ENCODE assay signal across 1 cellular context in the genomic region with DNA sequence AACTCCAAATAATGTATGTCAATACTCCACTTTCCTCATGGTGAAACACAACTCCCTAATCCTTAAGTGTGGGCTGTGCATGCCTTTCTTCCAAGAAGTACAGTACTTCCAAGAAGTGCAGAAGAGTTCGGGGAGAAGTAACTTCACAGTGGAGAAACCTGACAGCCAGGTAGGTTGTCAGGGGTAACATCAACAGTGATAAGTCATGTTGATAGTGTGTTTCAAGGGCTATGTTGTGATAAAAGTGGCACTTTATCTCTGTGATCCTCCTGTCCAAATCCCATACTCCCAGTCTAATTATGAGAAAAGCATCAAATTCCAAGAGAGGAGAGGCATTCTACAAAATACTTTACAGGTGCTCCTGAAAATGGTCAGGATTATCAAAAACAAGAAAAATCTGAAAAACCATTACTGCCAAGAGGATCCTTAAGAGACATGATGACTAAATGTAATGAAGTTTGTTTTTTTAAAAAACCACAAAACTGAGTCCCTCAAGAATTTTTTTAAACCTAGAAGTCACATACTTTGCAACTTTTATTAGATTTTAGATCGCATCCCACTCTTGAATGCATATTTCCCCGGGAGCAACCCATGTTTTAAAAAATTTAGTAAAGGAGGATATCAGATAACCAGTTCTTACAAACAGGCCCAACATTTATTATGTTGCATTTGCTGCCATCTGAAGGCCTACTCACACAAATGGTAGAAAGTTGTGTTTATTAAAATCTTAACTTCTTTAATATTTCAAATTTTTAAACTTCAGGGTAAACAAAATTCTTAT.
A peak's percentile ranks its signal among the peaks of the same experiment; 100 is the strongest.
TF ChIP-seq lines count a peak whose summit lies in the region.

No MANE protein-coding gene starts in this region.

TF ChIP-seq in IMR-90, 13 proteins besides CTCF, POLR2A, EP300 and RAD21:
- TF ChIP-seq MAFK (IDR thresholded peaks at IDR 0.05; ENCODE audit: low read depth, low read length), result no peak
- no peak for TF ChIP-seq MAZ (IDR thresholded peaks at IDR 0.05; ENCODE audit: borderline replicate concordance, low read depth, low read length)
- TF ChIP-seq SMC3 (IDR thresholded peaks at IDR 0.05; ENCODE audit: low read depth, low read length), result peak; percentile 45
- TF ChIP-seq RFX5 (IDR thresholded peaks at IDR 0.05; ENCODE audit: low read depth, low read length), result no peak
- no peak for TF ChIP-seq FOS (IDR thresholded peaks at IDR 0.05; ENCODE audit: low read depth, low read length)
